In genomic region chr6:142323377-142323776, GRCh38 we compare ENCODE assay signal across 13 cellular contexts. TPM values are rescaled to one million over a fixed set of nuclear protein-coding genes. Genes with fewer than 3 reads are reported as not detected.
A peak's percentile ranks its signal among the peaks of the same experiment; 100 is the strongest.
DNase-seq lines count a peak whose midpoint lies in the region; ATAC-seq, FAIRE-seq and TF ChIP-seq lines count a peak whose summit lies in the region.
"Had no signal": no experiment of that assay in that cellular context is flagged by ENCODE, and none has a peak within 500 bp of the region (broad histone marks: within the 10 kb centered on the region; RNA-seq: fewer than 3 reads in every experiment).

No MANE protein-coding gene starts in this region.

- H3K79me2 ChIP-seq in Karpas-422 (ENCODE audit: low read length), result no peaks in the 10 kb centered on the region

- H3K4me1 ChIP-seq in breast epithelium, result no peaks in the 10 kb centered on the region
- H3K4me1 ChIP-seq in Karpas-422 (ENCODE audit: low read length), result no peaks in the 10 kb centered on the region
- H3K4me1 ChIP-seq: thyroid gland had no signal

- DNase-seq in MCF 10A (ENCODE audit: unreplicated experiment) (peak; percentile 80), breast epithelium (ENCODE audit: low spot score in 2 of 2) (no peak), NCI-H526 treated with DMSO at 0.1 percent for 48 hours (lab: John Stamatoyannopoulos, UW) (peak; percentile 91), erythroblast (lab: John Stamatoyannopoulos, UW) (no peak), Karpas-422 (no peak), cerebellar cortex (ENCODE audit: low spot score) (no peak)
- DNase-seq: NCI-H446, thyroid gland had no signal

- intact Hi-C loops in MCF 10A (cut with micrococcal nuclease), result no loop called here
- intact Hi-C loops in breast epithelium (cut with DNase I; ENCODE audit: low total_unique reads), result no loop called here

- H3K9me3 Mint-ChIP-seq in MCF 10A (ENCODE audit: unreplicated experiment), result no peaks in the 10 kb centered on the region
- H3K9me3 Mint-ChIP-seq: activated naive CD4-positive, alpha-beta T cell treated with anti-CD3 and anti-CD28 coated beads, Interleukin-2, amount 50 U/mL, for 24 hours; central memory CD8-positive, alpha-beta T cell had no signal

- H3K36me3 ChIP-seq in breast epithelium (no peaks in the 10 kb centered on the region), Karpas-422 (ENCODE audit: insufficient read depth, low read length) (no peaks in the 10 kb centered on the region)
- H3K36me3 ChIP-seq: thyroid gland had no signal

- H3K27ac ChIP-seq in breast epithelium (no peak overlapping the region), Karpas-422 (ENCODE audit: low read length) (no peak overlapping the region)
- H3K27ac ChIP-seq: SK-N-MC, thyroid gland had no signal

- BruUV-seq in MCF 10A (replicated peaks; lab: Mats Ljungman, UMichigan), result no TSS peak

- TF ChIP-seq POLR2A in breast epithelium (IDR thresholded peaks at IDR 0.05) (no peak), erythroblast (IDR thresholded peaks at IDR 0.05; ENCODE audit: low read length) (no peak)

- peak overlapping the region; percentile 11 for H3K27ac Mint-ChIP-seq in MCF 10A (ENCODE audit: low read depth, unreplicated experiment)
- H3K27ac Mint-ChIP-seq: activated naive CD4-positive, alpha-beta T cell treated with anti-CD3 and anti-CD28 coated beads, Interleukin-2, amount 50 U/mL, for 24 hours had no signal

- H4K20me1 ChIP-seq in Karpas-422 (ENCODE audit: insufficient read depth, low read depth, low read length), result no peaks in the 10 kb centered on the region

- H3K9me2 ChIP-seq in Karpas-422 (replicated peaks; ENCODE audit: insufficient read depth, low read length), result no peaks in the 10 kb centered on the region

- H3K27me3 ChIP-seq in breast epithelium (no peaks in the 10 kb centered on the region), Karpas-422 (ENCODE audit: low read length) (no peaks in the 10 kb centered on the region; the same call in 1 of the 2 replicates)
- H3K27me3 ChIP-seq: thyroid gland had no signal

- H3K4me1 Mint-ChIP-seq in MCF 10A (ENCODE audit: insufficient read depth, unreplicated experiment), result peaks cover 23% of the 10 kb centered on the region
- H3K4me1 Mint-ChIP-seq: activated naive CD4-positive, alpha-beta T cell treated with anti-CD3 and anti-CD28 coated beads, Interleukin-2, amount 50 U/mL, for 24 hours; central memory CD8-positive, alpha-beta T cell had no signal

- H3K9me3 ChIP-seq in breast epithelium (no peaks in the 10 kb centered on the region), Karpas-422 (ENCODE audit: low read length) (no peaks in the 10 kb centered on the region)
- H3K9me3 ChIP-seq: thyroid gland had no signal

- no peak for ATAC-seq in GM21619 (IDR thresholded peaks at IDR 0.05; ENCODE audit: unreplicated experiment)

- TF ChIP-seq CTCF in MCF 10A (IDR thresholded peaks at IDR 0.05; ENCODE audit: unreplicated experiment) (no peak), breast epithelium (IDR thresholded peaks at IDR 0.05) (no peak)

- no peak overlapping the region for H3K4me3 Mint-ChIP-seq in MCF 10A (ENCODE audit: unreplicated experiment)
- H3K4me3 Mint-ChIP-seq: activated naive CD4-positive, alpha-beta T cell treated with anti-CD3 and anti-CD28 coated beads, Interleukin-2, amount 50 U/mL, for 24 hours; central memory CD8-positive, alpha-beta T cell had no signal

- H3K9ac ChIP-seq in Karpas-422 (ENCODE audit: low read length), result no peak overlapping the region

- POLR2A ChIA-PET in MCF 10A (lab: Yijun Ruan, JAX), result interaction anchor here (0.8 to 3.8 kb wide), 5 partner anchors 10 to 50 kb away, joined by 3 to 21 read pairs (median 5); partner anchors contain the start of gene ADGRG6

- no peaks in the 10 kb centered on the region for H3K27me3 Mint-ChIP-seq in MCF 10A (ENCODE audit: insufficient read depth, unreplicated experiment)

- H3K4me3 ChIP-seq in breast epithelium (no peak overlapping the region), Karpas-422 (ENCODE audit: low read length) (no peak overlapping the region)
- H3K4me3 ChIP-seq: SK-N-MC, thyroid gland had no signal

- CTCF ChIA-PET in MCF 10A (lab: Yijun Ruan, JAX), result no interaction called here

- H3K4me2 ChIP-seq in Karpas-422 (ENCODE audit: low read depth, low read length, poor library complexity, severe bottlenecking), result no peak overlapping the region

- H3K36me3 Mint-ChIP-seq in MCF 10A (ENCODE audit: insufficient read depth, unreplicated experiment), result no peaks in the 10 kb centered on the region
- H3K36me3 Mint-ChIP-seq: activated naive CD4-positive, alpha-beta T cell treated with anti-CD3 and anti-CD28 coated beads, Interleukin-2, amount 50 U/mL, for 24 hours had no signal

- H2AFZ ChIP-seq in Karpas-422 (ENCODE audit: low read length), result no peak overlapping the region

- FAIRE-seq in colon (lab: Jason Lieb, UNC), result peak; percentile 87

RNA-seq across cellular contexts. Expression of gene ADGRG6, which starts 21.6 kb away (rescaled TPM):
- total RNA-seq in MCF 10A (2022) (28.8 and 44.2 TPM in 2 replicates), breast epithelium (10 to 100 TPM in 2 of 3 donors, 1 to 10 TPM in 1; 8.2 to 29.6 (median 28.5) TPM)
- total RNA-seq in Karpas-422 (2014; rRNA removed; shearing (Covaris generic); ENCODE audit: low replicate concordance), result not detected in 2 replicates

Comparison
In these comparisons a context has a peak if more than half of its experiments do, and no peak if none do; other contexts are left out.
1. DNase-seq: peak in MCF 10A (single experiment) and NCI-H526 treated with DMSO at 0.1 percent for 48 hours (single experiment); none in breast epithelium (0 of 2), erythroblast (0 of 2), Karpas-422 (single experiment) and cerebellar cortex (single experiment).